Comparison of ENCODE assay signal across 1 cellular context in genomic region chr3:72447059-72447946, GRCh38.
TF ChIP-seq lines count a peak whose summit lies in the region.

No MANE protein-coding gene starts in this region.

TF ChIP-seq in HepG2, 621 proteins besides CTCF, POLR2A, EP300 and RAD21 (continued from another document and continues in another):
- TF ChIP-seq PCBP2 (optimal IDR thresholded peaks at IDR 0.05; ENCODE audit: low read depth, low read length, poor library complexity, severe bottlenecking) (no peak), ZNF580 (CRISPR knock-in tag; IDR thresholded peaks at IDR 0.05; ENCODE audit: borderline replicate concordance, low read depth) (peak; percentile 23; the same call in 1 of the 2 replicates), CHCHD3 (CRISPR knock-in tag; IDR thresholded peaks at IDR 0.05) (no peak), ZBTB2 (CRISPR knock-in tag; IDR thresholded peaks at IDR 0.05; ENCODE audit: low read depth) (peak; percentile 92; the same call in 1 of the 2 replicates), ZNF33A (CRISPR knock-in tag; IDR thresholded peaks at IDR 0.05; ENCODE audit: borderline replicate concordance) (no peak), DNMT1 (CRISPR knock-in tag; IDR thresholded peaks at IDR 0.05) (no peak), ZNF17 (CRISPR knock-in tag; IDR thresholded peaks at IDR 0.05) (no peak), CEBPZ (IDR thresholded peaks at IDR 0.05; ENCODE audit: low read length) (no peak), ZNF7 (CRISPR knock-in tag; IDR thresholded peaks at IDR 0.05) (no peak), RNF219 (CRISPR knock-in tag; IDR thresholded peaks at IDR 0.05) (no peak; the same call in 1 of the 2 replicates), ZNF557 (CRISPR knock-in tag; IDR thresholded peaks at IDR 0.05) (no peak), SSRP1 (CRISPR knock-in tag; IDR thresholded peaks at IDR 0.05) (no peak), NBN (conservative IDR thresholded peaks at IDR 0.05) (no peak), PHF5A (CRISPR knock-in tag; IDR thresholded peaks at IDR 0.05; ENCODE audit: low read depth, unreplicated experiment) (no peak), ZNF570 (CRISPR knock-in tag; IDR thresholded peaks at IDR 0.05; ENCODE audit: borderline replicate concordance) (no peak), ZNF737 (CRISPR knock-in tag; IDR thresholded peaks at IDR 0.05; ENCODE audit: borderline replicate concordance) (no peak), HOXA3 (CRISPR knock-in tag; IDR thresholded peaks at IDR 0.05) (peak; percentile 67), ZNF275 (CRISPR knock-in tag; IDR thresholded peaks at IDR 0.05; ENCODE audit: borderline replicate concordance) (no peak), ZNF597 (CRISPR knock-in tag; IDR thresholded peaks at IDR 0.05) (no peak), POLR2G (IDR thresholded peaks at IDR 0.05; ENCODE audit: low read depth, low read length) (no peak), NR2C2 (CRISPR knock-in tag; IDR thresholded peaks at IDR 0.05; ENCODE audit: borderline replicate concordance) (peak; percentile 40; the same call in 1 of the 2 replicates), ZNF709 (CRISPR knock-in tag; IDR thresholded peaks at IDR 0.05) (0 out of 2 replicates have a peak, but pooled peaks have one; percentile 48), ZNF430 (CRISPR knock-in tag; IDR thresholded peaks at IDR 0.05) (peak; percentile 40; the same call in 1 of the 2 replicates), ZNF777 (CRISPR knock-in tag; IDR thresholded peaks at IDR 0.05) (peak; percentile 60), NKX3-1 (CRISPR knock-in tag; IDR thresholded peaks at IDR 0.05) (no peak), ERF (CRISPR knock-in tag; IDR thresholded peaks at IDR 0.05) (peak; percentile 29; the same call in 1 of the 2 replicates), ATF7-NPFF (CRISPR knock-in tag; IDR thresholded peaks at IDR 0.05; ENCODE audit: low read depth) (peak; percentile 67; the same call in 1 of the 2 replicates), IRX3 (CRISPR knock-in tag; IDR thresholded peaks at IDR 0.05; ENCODE audit: borderline replicate concordance, low read depth) (peak; percentile 95), MEIS1 (CRISPR knock-in tag; IDR thresholded peaks at IDR 0.05; ENCODE audit: borderline replicate concordance) (0 out of 2 replicates have a peak, but pooled peaks have one; percentile 42), SRY (CRISPR knock-in tag; IDR thresholded peaks at IDR 0.05) (peak; percentile 96; the same call in 1 of the 2 replicates), ZNF317 (CRISPR knock-in tag; IDR thresholded peaks at IDR 0.05) (no peak), ZFYVE20 (CRISPR knock-in tag; IDR thresholded peaks at IDR 0.05; ENCODE audit: borderline replicate concordance, low read depth) (peak; percentile 94), KDM5B (CRISPR knock-in tag; IDR thresholded peaks at IDR 0.05; ENCODE audit: borderline replicate concordance) (peak; percentile 75), KDM6A (CRISPR knock-in tag; IDR thresholded peaks at IDR 0.05; ENCODE audit: low read depth) (no peak), ARNT2 (CRISPR knock-in tag; IDR thresholded peaks at IDR 0.05; ENCODE audit: low read depth) (peak; percentile 95), ZNF337 (CRISPR knock-in tag; IDR thresholded peaks at IDR 0.05; ENCODE audit: borderline replicate concordance, low read depth) (no peak), ZFX (CRISPR knock-in tag; IDR thresholded peaks at IDR 0.05; ENCODE audit: low read depth) (peak; percentile 38; the same call in 1 of the 2 replicates), ZNF501 (CRISPR knock-in tag; IDR thresholded peaks at IDR 0.05) (peak; percentile 64), RFXAP (CRISPR knock-in tag; IDR thresholded peaks at IDR 0.05; ENCODE audit: borderline replicate concordance) (peak; percentile 27; the same call in 1 of the 2 replicates)
- TF ChIP-seq, protein P1, sequence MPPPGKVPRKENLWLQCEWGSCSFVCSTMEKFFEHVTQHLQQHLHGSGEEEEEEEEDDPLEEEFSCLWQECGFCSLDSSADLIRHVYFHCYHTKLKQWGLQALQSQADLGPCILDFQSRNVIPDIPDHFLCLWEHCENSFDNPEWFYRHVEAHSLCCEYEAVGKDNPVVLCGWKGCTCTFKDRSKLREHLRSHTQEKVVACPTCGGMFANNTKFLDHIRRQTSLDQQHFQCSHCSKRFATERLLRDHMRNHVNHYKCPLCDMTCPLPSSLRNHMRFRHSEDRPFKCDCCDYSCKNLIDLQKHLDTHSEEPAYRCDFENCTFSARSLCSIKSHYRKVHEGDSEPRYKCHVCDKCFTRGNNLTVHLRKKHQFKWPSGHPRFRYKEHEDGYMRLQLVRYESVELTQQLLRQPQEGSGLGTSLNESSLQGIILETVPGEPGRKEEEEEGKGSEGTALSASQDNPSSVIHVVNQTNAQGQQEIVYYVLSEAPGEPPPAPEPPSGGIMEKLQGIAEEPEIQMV (CRISPR knock-in tag; IDR thresholded peaks at IDR 0.05; ENCODE audit: low read depth) = no peak
- TF ChIP-seq, protein P2, sequence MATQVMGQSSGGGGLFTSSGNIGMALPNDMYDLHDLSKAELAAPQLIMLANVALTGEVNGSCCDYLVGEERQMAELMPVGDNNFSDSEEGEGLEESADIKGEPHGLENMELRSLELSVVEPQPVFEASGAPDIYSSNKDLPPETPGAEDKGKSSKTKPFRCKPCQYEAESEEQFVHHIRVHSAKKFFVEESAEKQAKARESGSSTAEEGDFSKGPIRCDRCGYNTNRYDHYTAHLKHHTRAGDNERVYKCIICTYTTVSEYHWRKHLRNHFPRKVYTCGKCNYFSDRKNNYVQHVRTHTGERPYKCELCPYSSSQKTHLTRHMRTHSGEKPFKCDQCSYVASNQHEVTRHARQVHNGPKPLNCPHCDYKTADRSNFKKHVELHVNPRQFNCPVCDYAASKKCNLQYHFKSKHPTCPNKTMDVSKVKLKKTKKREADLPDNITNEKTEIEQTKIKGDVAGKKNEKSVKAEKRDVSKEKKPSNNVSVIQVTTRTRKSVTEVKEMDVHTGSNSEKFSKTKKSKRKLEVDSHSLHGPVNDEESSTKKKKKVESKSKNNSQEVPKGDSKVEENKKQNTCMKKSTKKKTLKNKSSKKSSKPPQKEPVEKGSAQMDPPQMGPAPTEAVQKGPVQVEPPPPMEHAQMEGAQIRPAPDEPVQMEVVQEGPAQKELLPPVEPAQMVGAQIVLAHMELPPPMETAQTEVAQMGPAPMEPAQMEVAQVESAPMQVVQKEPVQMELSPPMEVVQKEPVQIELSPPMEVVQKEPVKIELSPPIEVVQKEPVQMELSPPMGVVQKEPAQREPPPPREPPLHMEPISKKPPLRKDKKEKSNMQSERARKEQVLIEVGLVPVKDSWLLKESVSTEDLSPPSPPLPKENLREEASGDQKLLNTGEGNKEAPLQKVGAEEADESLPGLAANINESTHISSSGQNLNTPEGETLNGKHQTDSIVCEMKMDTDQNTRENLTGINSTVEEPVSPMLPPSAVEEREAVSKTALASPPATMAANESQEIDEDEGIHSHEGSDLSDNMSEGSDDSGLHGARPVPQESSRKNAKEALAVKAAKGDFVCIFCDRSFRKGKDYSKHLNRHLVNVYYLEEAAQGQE (IDR thresholded peaks at IDR 0.05; ENCODE audit: borderline replicate concordance in 1 of 2, low read depth in 1 of 2, low read length in 2 of 2) = no peak
- TF ChIP-seq, protein P3, sequence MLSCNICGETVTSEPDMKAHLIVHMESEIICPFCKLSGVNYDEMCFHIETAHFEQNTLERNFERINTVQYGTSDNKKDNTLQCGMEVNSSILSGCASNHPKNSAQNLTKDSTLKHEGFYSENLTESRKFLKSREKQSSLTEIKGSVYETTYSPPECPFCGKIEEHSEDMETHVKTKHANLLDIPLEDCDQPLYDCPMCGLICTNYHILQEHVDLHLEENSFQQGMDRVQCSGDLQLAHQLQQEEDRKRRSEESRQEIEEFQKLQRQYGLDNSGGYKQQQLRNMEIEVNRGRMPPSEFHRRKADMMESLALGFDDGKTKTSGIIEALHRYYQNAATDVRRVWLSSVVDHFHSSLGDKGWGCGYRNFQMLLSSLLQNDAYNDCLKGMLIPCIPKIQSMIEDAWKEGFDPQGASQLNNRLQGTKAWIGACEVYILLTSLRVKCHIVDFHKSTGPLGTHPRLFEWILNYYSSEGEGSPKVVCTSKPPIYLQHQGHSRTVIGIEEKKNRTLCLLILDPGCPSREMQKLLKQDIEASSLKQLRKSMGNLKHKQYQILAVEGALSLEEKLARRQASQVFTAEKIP (CRISPR knock-in tag; IDR thresholded peaks at IDR 0.05; ENCODE audit: borderline replicate concordance) = no peak
- TF ChIP-seq, protein P4, sequence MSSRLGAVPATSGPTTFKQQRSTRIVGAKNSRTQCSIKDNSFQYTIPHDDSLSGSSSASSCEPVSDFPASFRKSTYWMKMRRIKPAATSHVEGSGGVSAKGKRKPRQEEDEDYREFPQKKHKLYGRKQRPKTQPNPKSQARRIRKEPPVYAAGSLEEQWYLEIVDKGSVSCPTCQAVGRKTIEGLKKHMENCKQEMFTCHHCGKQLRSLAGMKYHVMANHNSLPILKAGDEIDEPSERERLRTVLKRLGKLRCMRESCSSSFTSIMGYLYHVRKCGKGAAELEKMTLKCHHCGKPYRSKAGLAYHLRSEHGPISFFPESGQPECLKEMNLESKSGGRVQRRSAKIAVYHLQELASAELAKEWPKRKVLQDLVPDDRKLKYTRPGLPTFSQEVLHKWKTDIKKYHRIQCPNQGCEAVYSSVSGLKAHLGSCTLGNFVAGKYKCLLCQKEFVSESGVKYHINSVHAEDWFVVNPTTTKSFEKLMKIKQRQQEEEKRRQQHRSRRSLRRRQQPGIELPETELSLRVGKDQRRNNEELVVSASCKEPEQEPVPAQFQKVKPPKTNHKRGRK (CRISPR knock-in tag; IDR thresholded peaks at IDR 0.05) = no peak
